In the genomic region with DNA sequence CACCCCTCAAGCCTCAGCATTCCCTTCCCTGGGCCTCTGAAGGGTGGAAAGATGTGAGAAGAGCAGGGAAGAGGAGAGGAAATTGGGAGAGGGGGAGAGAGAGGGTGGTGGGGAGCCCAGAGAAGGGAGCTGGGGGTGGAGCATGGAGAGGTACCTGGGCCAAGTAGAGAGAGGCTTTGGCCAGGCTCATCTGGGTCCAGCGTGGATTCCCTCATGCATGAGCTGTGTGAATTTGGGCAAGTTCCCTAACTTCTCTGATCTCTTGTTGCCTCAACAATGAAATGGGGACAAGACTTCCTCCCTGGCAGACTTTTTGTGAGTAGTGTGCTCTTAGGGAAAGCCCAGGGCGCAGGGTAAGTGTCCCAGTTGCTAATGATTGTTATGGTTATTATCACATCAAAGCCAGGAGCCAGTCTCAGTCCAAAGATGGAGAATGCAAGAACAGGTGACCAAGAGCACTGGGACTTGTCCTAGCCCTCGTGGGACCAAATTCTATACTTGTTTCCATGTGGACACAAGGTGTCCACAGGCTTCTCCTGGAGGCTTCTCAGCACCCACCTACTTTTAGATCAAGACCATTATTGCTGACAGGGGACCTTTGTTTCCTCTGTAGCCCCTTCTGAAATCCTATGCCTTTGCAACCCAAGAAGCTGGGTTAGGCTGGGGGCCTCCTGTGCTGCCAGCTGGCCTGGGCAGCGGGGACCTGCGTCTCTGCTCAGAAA, we compare ENCODE assay signal across 10 cellular contexts. TPM values are rescaled to one million over a fixed set of nuclear protein-coding genes. Genes with fewer than 3 reads are reported as not detected.
DNase-seq lines count a peak whose midpoint lies in the region; ATAC-seq and TF ChIP-seq lines count a peak whose summit lies in the region.
"Had no signal": no experiment of that assay in that cellular context is flagged by ENCODE, and none has a peak within 500 bp of the region (broad histone marks: within the 10 kb centered on the region; RNA-seq: fewer than 3 reads in every experiment).

No MANE protein-coding gene starts in this region.

- no peak for ATAC-seq in GM19452 (IDR thresholded peaks at IDR 0.05; ENCODE audit: unreplicated experiment)

- TF ChIP-seq RAD21 in liver (IDR thresholded peaks at IDR 0.05) = no peak

- H3K4me3 ChIP-seq in liver (ENCODE audit: low read depth in 1 of 3, low read length in 3 of 3) (no peak overlapping the region), stomach smooth muscle (ENCODE audit: low read length in 2 of 2) (peak overlapping the region; percentile 34 to 64)

- H3K27ac ChIP-seq in angular gyrus (ENCODE audit: low read depth, low read length) = peak overlapping the region; percentile 33
- H3K27ac ChIP-seq in liver (ENCODE audit: low read depth in 1 of 2, low read length in 2 of 2) = peak overlapping the region; percentile 98
- peak overlapping the region; percentile 99 for H3K27ac ChIP-seq in stomach smooth muscle (ENCODE audit: low read length)

- H3K27me3 ChIP-seq in liver (ENCODE audit: control insufficient read depth in 4 of 4, insufficient read depth in 4 of 4, low read length in 3 of 4) (no peaks in the 10 kb centered on the region), stomach smooth muscle (ENCODE audit: control insufficient read depth in 1 of 2, insufficient read depth in 2 of 2, low read length in 2 of 2) (no peaks in the 10 kb centered on the region)

- peaks cover 0 to 6% (median 0%) of the 10 kb centered on the region in 4 donors for H3K36me3 ChIP-seq in liver (ENCODE audit: control insufficient read depth in 4 of 4, insufficient read depth in 3 of 4, low read depth in 1 of 4, low read length in 3 of 4)
- no peaks in the 10 kb centered on the region for H3K36me3 ChIP-seq in stomach smooth muscle (ENCODE audit: control insufficient read depth in 2 of 2, insufficient read depth in 2 of 2, low read length in 2 of 2)

- H3K9ac ChIP-seq in liver (ENCODE audit: low read depth in 1 of 2, low read length in 2 of 2) (peak overlapping the region; percentile 69 to 78), stomach smooth muscle (ENCODE audit: low read length in 2 of 2) (peak overlapping the region; percentile 55 to 57)

- H3K9me3 ChIP-seq in liver (ENCODE audit: control insufficient read depth in 4 of 4, low read length in 3 of 4) (no peaks in the 10 kb centered on the region), stomach smooth muscle (ENCODE audit: control insufficient read depth in 2 of 2, low read length in 2 of 2) (no peaks in the 10 kb centered on the region)

- WGBS in liver = 18% methylated on average over 5 of the region's 5 CpGs

- DNase-seq in NCI-H510A treated with DMSO at 0.1 percent for 48 hours (lab: John Stamatoyannopoulos, UW) = peak; percentile 51
- DNase-seq in NCI-H510A (lab: John Stamatoyannopoulos, UW) = no peak
- DNase-seq in RKO (ENCODE audit: low spot score) = no peak
- DNase-seq in NCI-H1694 treated with DMSO at 0.1 percent for 48 hours (lab: John Stamatoyannopoulos, UW) = no peak
- DNase-seq: 8988T, activated gamma-delta T cell had no signal

- no peak for TF ChIP-seq CTCF in liver (IDR thresholded peaks at IDR 0.05; ENCODE audit: low read depth, low read length, missing input control)

- H3K4me1 ChIP-seq in liver (ENCODE audit: control insufficient read depth in 4 of 4, insufficient read depth in 4 of 4, low read length in 3 of 4) = peaks cover 34 to 80% (median 58%) of the 10 kb centered on the region in 4 donors
- H3K4me1 ChIP-seq in stomach smooth muscle (ENCODE audit: control insufficient read depth, insufficient read depth, low read length) = peaks cover 81% of the 10 kb centered on the region

TF ChIP-seq in liver, 16 proteins besides CTCF, POLR2A, EP300 and RAD21:
- TF ChIP-seq TAF1 (conservative IDR thresholded peaks at IDR 0.05) = no peak
- TF ChIP-seq HNF4G (IDR thresholded peaks at IDR 0.05) = no peak
- TF ChIP-seq NR2F2 (IDR thresholded peaks at IDR 0.05) = no peak
- TF ChIP-seq RXRA (IDR thresholded peaks at IDR 0.05) = no peak
- no peak for TF ChIP-seq ZBTB33 (IDR thresholded peaks at IDR 0.05)
- no peak for TF ChIP-seq EGR1 (IDR thresholded peaks at IDR 0.05; ENCODE audit: low read depth in 2 of 2)
- TF ChIP-seq REST (IDR thresholded peaks at IDR 0.05) = no peak
- no peak for TF ChIP-seq JUND (IDR thresholded peaks at IDR 0.05)
- TF ChIP-seq FOXA1 (IDR thresholded peaks at IDR 0.05) = no peak
- TF ChIP-seq SP1 (IDR thresholded peaks at IDR 0.05) = no peak
- TF ChIP-seq GABPA (IDR thresholded peaks at IDR 0.05 in 1 of 2, conservative IDR thresholded peaks at IDR 0.05 in 1 of 2) = no peak
- TF ChIP-seq, protein P1, sequence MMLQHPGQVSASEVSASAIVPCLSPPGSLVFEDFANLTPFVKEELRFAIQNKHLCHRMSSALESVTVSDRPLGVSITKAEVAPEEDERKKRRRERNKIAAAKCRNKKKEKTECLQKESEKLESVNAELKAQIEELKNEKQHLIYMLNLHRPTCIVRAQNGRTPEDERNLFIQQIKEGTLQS (IDR thresholded peaks at IDR 0.05) = no peak
- no peak for TF ChIP-seq FOXA2 (IDR thresholded peaks at IDR 0.05)
- TF ChIP-seq YY1 (IDR thresholded peaks at IDR 0.05) = no peak
- TF ChIP-seq, protein P2, sequence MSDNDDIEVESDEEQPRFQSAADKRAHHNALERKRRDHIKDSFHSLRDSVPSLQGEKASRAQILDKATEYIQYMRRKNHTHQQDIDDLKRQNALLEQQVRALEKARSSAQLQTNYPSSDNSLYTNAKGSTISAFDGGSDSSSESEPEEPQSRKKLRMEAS (IDR thresholded peaks at IDR 0.05) = no peak
- no peak for TF ChIP-seq HNF4A (conservative IDR thresholded peaks at IDR 0.05)

RNA-seq across cellular contexts. Expression of gene IL6R, which starts 13.9 kb away (rescaled TPM):
- 10 to 100 TPM; 47.0 to 67.6 TPM for total RNA-seq in liver
- 10 to 100 TPM; 18.8 to 23.6 TPM for polyA plus RNA-seq in liver

Comparison
In these comparisons a context has a peak if more than half of its experiments do, and no peak if none do; other contexts are left out.
1. H3K27ac ChIP-seq: peak in every context shown above with its lines; median percentile 99 in stomach smooth muscle; 98 in liver; 33 in angular gyrus.
2. H3K4me3 ChIP-seq: peak in stomach smooth muscle (2 of 2); none in liver (0 of 3).